In the genomic region with DNA sequence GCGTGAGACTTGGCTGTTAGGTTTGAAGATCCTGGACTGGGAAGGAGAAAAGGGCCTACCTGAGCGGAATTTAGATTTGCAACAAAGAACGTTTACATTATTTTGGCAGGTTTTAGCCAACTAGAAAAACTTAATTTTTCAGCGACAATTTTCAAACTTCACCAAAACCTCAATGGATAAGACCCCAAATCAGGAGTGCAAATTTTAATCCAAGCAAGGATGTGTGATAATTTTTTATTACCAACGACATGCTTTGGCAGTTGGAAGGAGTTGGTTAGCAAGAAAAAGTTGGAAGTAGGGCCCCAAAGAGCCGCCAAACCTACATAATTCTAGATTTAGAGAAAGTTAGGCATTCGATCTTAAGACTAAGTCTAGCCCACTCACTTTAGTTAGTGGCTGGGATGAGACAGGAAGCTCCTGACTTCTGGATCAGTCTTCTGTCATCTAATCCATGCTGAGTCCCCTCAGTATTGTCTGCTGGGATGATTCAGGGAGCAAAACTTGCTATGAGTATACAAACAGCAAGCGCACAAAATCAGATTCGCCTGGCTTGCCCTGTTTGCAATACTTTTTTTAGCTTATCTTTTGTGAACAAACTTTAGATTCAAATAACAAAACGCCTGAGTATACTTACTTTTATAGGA, we compare ENCODE assay signal across 8 cellular contexts. TPM values are rescaled to one million over a fixed set of nuclear protein-coding genes. Genes with fewer than 3 reads are reported as not detected.
DNase-seq lines count a peak whose midpoint lies in the region; ATAC-seq and TF ChIP-seq lines count a peak whose summit lies in the region.

No MANE protein-coding gene starts in this region.

- H3K9me2 ChIP-seq in SU-DHL-6 (replicated peaks; ENCODE audit: insufficient read depth, low read length), result no peaks in the 10 kb centered on the region

- no peak overlapping the region for H3K9ac ChIP-seq in SU-DHL-6 (ENCODE audit: low read length)

- H3K79me2 ChIP-seq in SU-DHL-6 (ENCODE audit: insufficient read depth, low read length), result no peaks in the 10 kb centered on the region

- peak overlapping the region; percentile 93 for H3K4me2 ChIP-seq in SU-DHL-6 (ENCODE audit: low read depth, low read length, poor library complexity, severe bottlenecking)

- H3K4me3 ChIP-seq in H7 (ENCODE audit: insufficient read depth, low read depth, low read length), result peak overlapping the region; percentile 81
- no peak overlapping the region for H3K4me3 ChIP-seq in SU-DHL-6 (ENCODE audit: insufficient read depth, low read length, poor library complexity, severe bottlenecking)
- peak overlapping the region; percentile 67 for H3K4me3 ChIP-seq in fibroblast of the aortic adventitia (ENCODE audit: low read depth, low read length)
- peak overlapping the region; percentile 94 for H3K4me3 ChIP-seq in skeletal muscle cell (ENCODE audit: low read depth, low read length)

- H3F3A ChIP-seq in SU-DHL-6 (ENCODE audit: insufficient read depth), result no peaks in the 10 kb centered on the region; the same call in none of the 2 replicates

- no peak overlapping the region for H3K27ac ChIP-seq in SU-DHL-6 (ENCODE audit: low read depth, low read length)

- no peak overlapping the region for H2AFZ ChIP-seq in SU-DHL-6 (ENCODE audit: low read depth, low read length, severe bottlenecking)

- 0 out of 2 replicates have a peak, but pooled peaks cover 8% of the 10 kb centered on the region for H4K20me1 ChIP-seq in SU-DHL-6 (ENCODE audit: low read depth, low read length)

- H3K36me3 ChIP-seq in H7 (replicated peaks; ENCODE audit: control insufficient read depth, insufficient read depth, low read length) (no peaks in the 10 kb centered on the region), SU-DHL-6 (ENCODE audit: low read length) (no peaks in the 10 kb centered on the region)

- in situ Hi-C loops in ACHN (cut with HindIII; ENCODE audit: low pct_ligation_motif_present, low pct_unique_long_range_greater_than_20kb, low sequenced_read_pairs), result no loop called here

- peak; percentile 13 for DNase-seq in H7
- DNase-seq in fibroblast of the aortic adventitia (ENCODE audit: low read depth), result peak; percentile 11
- peak; percentile 8 for DNase-seq in skeletal muscle cell (ENCODE audit: low read depth)
- DNase-seq in ACHN, result no peak
- no peak for DNase-seq in SIG-M5 (lab: John Stamatoyannopoulos, UW)
- DNase-seq in activated CD4-positive, alpha-beta T cell treated with anti-CD3 and anti-CD28 coated beads for 1 hour, result no peak

- ATAC-seq in GM19455 (IDR thresholded peaks at IDR 0.05; ENCODE audit: unreplicated experiment), result no peak

- TF ChIP-seq CTCF in SU-DHL-6 (IDR thresholded peaks at IDR 0.05; ENCODE audit: insufficient read depth, low read length, poor library complexity, severe bottlenecking), result no peak
- TF ChIP-seq CTCF in fibroblast of the aortic adventitia (IDR thresholded peaks at IDR 0.05; ENCODE audit: insufficient read depth, low read length), result no peak

- no peaks in the 10 kb centered on the region for H3K9me3 ChIP-seq in SU-DHL-6 (ENCODE audit: insufficient read depth, low read length)

- H3K27me3 ChIP-seq in H7 (ENCODE audit: control insufficient read depth, insufficient read depth, low read length) (no peaks in the 10 kb centered on the region), SU-DHL-6 (ENCODE audit: low read length) (no peaks in the 10 kb centered on the region)

RNA-seq across cellular contexts. Expression of a gene that starts 0.8 kb away (rescaled TPM):
- total RNA-seq in H7 (2014; rRNA removed; shearing (Covaris generic)), result 64.6 and 72.1 TPM in 2 replicates
- total RNA-seq in fibroblast of the aortic adventitia (ENCODE audit: low replicate concordance), result 108 and 307 TPM in 2 replicates

Comparison
In these comparisons a context has a peak if more than half of its experiments do, and no peak if none do; other contexts are left out.
1. DNase-seq: peak in H7 (single experiment), fibroblast of the aortic adventitia (single experiment) and skeletal muscle cell (single experiment); none in ACHN (single experiment), SIG-M5 (single experiment) and activated CD4-positive, alpha-beta T cell treated with anti-CD3 and anti-CD28 coated beads for 1 hour (single experiment).